ENCODE assay signal across 8 cellular contexts in the genomic region with DNA sequence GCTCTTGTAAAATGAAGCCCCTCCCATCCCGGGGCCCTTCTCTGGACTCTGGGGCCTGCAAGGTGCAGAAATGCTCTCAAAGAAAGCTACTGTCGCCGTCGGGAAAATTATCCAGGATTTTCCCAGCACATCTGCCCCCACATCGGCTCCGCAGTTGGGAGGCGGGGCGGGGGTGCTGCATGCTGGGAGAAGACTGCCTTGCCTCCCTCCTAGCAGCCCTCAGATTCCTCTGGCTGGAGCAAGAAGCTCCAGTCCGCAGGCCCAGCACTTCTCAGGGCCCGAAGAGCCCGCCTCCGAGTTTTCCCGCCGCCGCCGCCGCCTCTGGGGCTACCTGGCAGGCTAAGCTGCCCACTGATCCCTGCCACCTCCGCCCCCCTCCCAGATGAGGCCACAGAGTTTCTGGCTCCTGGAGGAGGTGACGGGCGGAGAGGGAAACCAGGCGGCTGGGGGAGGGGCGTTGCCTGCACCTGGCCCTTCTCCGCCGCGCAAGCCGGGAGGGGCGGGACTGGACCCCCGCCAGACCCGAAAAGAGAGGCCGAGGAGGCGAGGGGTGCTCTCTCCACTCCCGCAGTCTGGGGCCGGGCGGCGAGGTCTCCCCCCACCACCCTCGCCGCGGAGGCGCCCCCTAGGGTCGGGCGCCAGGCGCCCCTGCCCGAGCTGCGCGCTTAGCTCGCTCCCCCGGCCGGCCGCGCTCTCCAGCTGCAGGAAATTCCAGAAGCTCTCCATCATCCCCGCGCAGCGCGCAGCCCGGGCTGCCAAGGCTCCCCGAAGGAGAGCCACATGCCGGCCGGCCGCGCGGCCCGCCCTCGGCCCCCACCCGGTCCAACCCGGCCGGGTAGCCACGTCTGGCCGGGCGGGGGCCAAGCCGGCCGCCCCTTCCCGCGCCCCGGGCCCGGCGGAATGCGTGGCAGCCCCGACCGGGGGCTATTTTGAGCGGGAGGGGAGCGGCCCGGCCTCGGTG. TPM values are rescaled to one million over a fixed set of nuclear protein-coding genes. Genes with fewer than 3 reads are reported as not detected.
DNase-seq lines count a peak whose midpoint lies in the region; ATAC-seq, FAIRE-seq and TF ChIP-seq lines count a peak whose summit lies in the region.

No MANE protein-coding gene starts in this region.

- H2AFZ ChIP-seq in keratinocyte (ENCODE audit: control insufficient read depth, low read length): no peak overlapping the region

- H3K4me1 ChIP-seq in keratinocyte (ENCODE audit: control insufficient read depth, extremely low read depth, insufficient read depth, low read length): peaks cover 55% of the 10 kb centered on the region

- no peaks in the 10 kb centered on the region for H3K9me1 ChIP-seq in keratinocyte (ENCODE audit: control insufficient read depth, extremely low read depth, insufficient read depth, low read length)

- peak overlapping the region; percentile 30 for H3K27ac ChIP-seq in keratinocyte (ENCODE audit: control insufficient read depth, insufficient read depth, low read length)

- H3K4me3 Mint-ChIP-seq in stimulated activated effector memory CD8-positive, alpha-beta T cell treated with anti-CD3 and anti-CD28 coated beads, Interleukin-12 subunit alpha, Interleukin-12 subunit beta, amount 100 ng/mL, for 72 hours: no peak overlapping the region
- no peak overlapping the region for H3K4me3 Mint-ChIP-seq in T-helper 2 cell treated with Interferon-gamma antibody and Interleukin-4, amounts not matched to agents 5 μg/mL and 100 μg/mL, for 36 hours

- peak overlapping the region; percentile 6 for H3K27ac Mint-ChIP-seq in stimulated activated effector memory CD8-positive, alpha-beta T cell treated with anti-CD3 and anti-CD28 coated beads, Interleukin-12 subunit alpha, Interleukin-12 subunit beta, amount 100 ng/mL, for 72 hours
- H3K27ac Mint-ChIP-seq in T-helper 2 cell treated with Interferon-gamma antibody and Interleukin-4, amounts not matched to agents 5 μg/mL and 100 μg/mL, for 36 hours: no peak overlapping the region

- H3K4me3 ChIP-seq in bronchial epithelial cell (ENCODE audit: low read depth, low read length) (peak overlapping the region; percentile 7), keratinocyte (ENCODE audit: control insufficient read depth in 2 of 3, extremely low read depth in 1 of 3, insufficient read depth in 2 of 3, low read depth in 1 of 3, low read length in 3 of 3) (peak overlapping the region in 2 of 3 experiments; percentile 28 to 41)

- H3K9me3 ChIP-seq in keratinocyte (ENCODE audit: control insufficient read depth, low read depth, low read length): no peaks in the 10 kb centered on the region

- FAIRE-seq in bronchial epithelial cell (lab: Jason Lieb, UNC) (no peak), keratinocyte (lab: Jason Lieb, UNC) (no peak)

- no peaks in the 10 kb centered on the region for H4K20me1 ChIP-seq in keratinocyte (ENCODE audit: control insufficient read depth, extremely low read depth, insufficient read depth, low read length)

- H3K36me3 Mint-ChIP-seq in stimulated activated effector memory CD8-positive, alpha-beta T cell treated with anti-CD3 and anti-CD28 coated beads, Interleukin-12 subunit alpha, Interleukin-12 subunit beta, amount 100 ng/mL, for 72 hours: peaks cover 5% of the 10 kb centered on the region
- H3K36me3 Mint-ChIP-seq in T-helper 2 cell treated with Interferon-gamma antibody and Interleukin-4, amounts not matched to agents 5 μg/mL and 100 μg/mL, for 36 hours (ENCODE audit: low read depth): peaks cover 2% of the 10 kb centered on the region

- peak overlapping the region; percentile 65 for H3K4me2 ChIP-seq in keratinocyte (ENCODE audit: control insufficient read depth, extremely low read depth, insufficient read depth, low read depth, low read length)

- no peaks in the 10 kb centered on the region for H3K9me3 Mint-ChIP-seq in stimulated activated effector memory CD8-positive, alpha-beta T cell treated with anti-CD3 and anti-CD28 coated beads, Interleukin-12 subunit alpha, Interleukin-12 subunit beta, amount 100 ng/mL, for 72 hours
- no peaks in the 10 kb centered on the region for H3K9me3 Mint-ChIP-seq in T-helper 2 cell treated with Interferon-gamma antibody and Interleukin-4, amounts not matched to agents 5 μg/mL and 100 μg/mL, for 36 hours

- peak overlapping the region; percentile 43 for H3K9ac ChIP-seq in keratinocyte (ENCODE audit: control insufficient read depth, extremely low read depth, insufficient read depth, low read length)

- DNase-seq in COLO668 (lab: John Stamatoyannopoulos, UW; ENCODE audit: unreplicated experiment): peak; percentile 97
- peak; percentile 55 to 68 for DNase-seq in NCI-H187 (lab: John Stamatoyannopoulos, UW)
- peak; percentile 51 for DNase-seq in bronchial epithelial cell (ENCODE audit: low read depth)
- DNase-seq in keratinocyte (ENCODE audit: low read depth, low spot score): no peak
- no peak for DNase-seq in stimulated activated effector memory CD8-positive, alpha-beta T cell treated with anti-CD3 and anti-CD28 coated beads, Interleukin-12 subunit alpha, Interleukin-12 subunit beta, amount 100 ng/mL, for 72 hours (ENCODE audit: low spot score in 2 of 2)
- DNase-seq in superior temporal gyrus (ENCODE audit: extremely low spot score): no peak
- no peak for DNase-seq in cerebellar nuclear complex (lab: John Stamatoyannopoulos, UW)
- no peak for DNase-seq in T-helper 2 cell treated with Interferon-gamma antibody and Interleukin-4, amounts not matched to agents 5 μg/mL and 100 μg/mL, for 36 hours (ENCODE audit: low spot score)

- H3K27me3 Mint-ChIP-seq in T-helper 2 cell treated with Interferon-gamma antibody and Interleukin-4, amounts not matched to agents 5 μg/mL and 100 μg/mL, for 36 hours (ENCODE audit: low read depth): peaks cover 20% of the 10 kb centered on the region

- TF ChIP-seq CTCF in bronchial epithelial cell (IDR thresholded peaks at IDR 0.05; ENCODE audit: insufficient read depth, low read length, severe bottlenecking) (peak; percentile 28), keratinocyte (optimal IDR thresholded peaks at IDR 0.05 in 1 of 3, IDR thresholded peaks at IDR 0.05 in 1 of 3, conservative IDR thresholded peaks at IDR 0.05 in 1 of 3; ENCODE audit: extremely low read depth in 1 of 3, insufficient read depth in 2 of 3, low read length in 3 of 3) (no peak)

- H3K79me2 ChIP-seq in keratinocyte (ENCODE audit: control insufficient read depth, insufficient read depth, low read length): peaks cover 41% of the 10 kb centered on the region

- H3K27me3 ChIP-seq in bronchial epithelial cell (ENCODE audit: control insufficient read depth, insufficient read depth, low read length) (no peaks in the 10 kb centered on the region), keratinocyte (ENCODE audit: control insufficient read depth, extremely low read depth, insufficient read depth, low read length) (no peaks in the 10 kb centered on the region)

- peaks cover 44% of the 10 kb centered on the region for H3K4me1 Mint-ChIP-seq in stimulated activated effector memory CD8-positive, alpha-beta T cell treated with anti-CD3 and anti-CD28 coated beads, Interleukin-12 subunit alpha, Interleukin-12 subunit beta, amount 100 ng/mL, for 72 hours
- H3K4me1 Mint-ChIP-seq in T-helper 2 cell treated with Interferon-gamma antibody and Interleukin-4, amounts not matched to agents 5 μg/mL and 100 μg/mL, for 36 hours (ENCODE audit: low read depth): no peaks in the 10 kb centered on the region

- dilution Hi-C loops in keratinocyte (cut with MboI; ENCODE audit: extremely low pct_ligation_motif_present, low sequenced_read_pairs): loop anchor here (25.0 kb wide), 1 partner anchor 163 kb away; no protein-coding TSS in a partner anchor

- H3K36me3 ChIP-seq in bronchial epithelial cell (ENCODE audit: control insufficient read depth, insufficient read depth, low read length) (peaks cover 3% of the 10 kb centered on the region), keratinocyte (ENCODE audit: control insufficient read depth in 2 of 2, extremely low read depth in 1 of 2, insufficient read depth in 2 of 2, low read length in 2 of 2) (peaks cover 0 to 3% of the 10 kb centered on the region in 2 experiments)

- no peak for ATAC-seq in stimulated activated effector memory CD8-positive, alpha-beta T cell treated with anti-CD3 and anti-CD28 coated beads, Interleukin-12 subunit alpha, Interleukin-12 subunit beta, amount 100 ng/mL, for 72 hours

RNA-seq across cellular contexts. Expression of a gene that starts 28.8 kb away (rescaled TPM):
- 5.0 and 14.6 TPM in 2 replicates for total RNA-seq in bronchial epithelial cell
- 3.9 to 4.2 TPM (median 4.1 TPM) in 3 replicates for polyA plus RNA-seq in keratinocyte
- polyA plus RNA-seq in keratinocyte (2011; ENCODE audit: low read depth): 7.2 TPM
- polyA plus RNA-seq in keratinocyte (2011; cell fraction: cytosol; rRNA removed): 3.6 and 5.3 TPM in 2 replicates
- 24.5 and 32.9 TPM in 2 replicates for polyA plus RNA-seq in keratinocyte (2011; cell fraction: nucleus; rRNA removed)
- 13.6 and 18.7 TPM in 2 replicates for polyA plus RNA-seq in keratinocyte (2012; ENCODE audit: low replicate concordance)
- polyA minus RNA-seq in keratinocyte: 7.9 to 15.7 TPM (median 10.4 TPM) in 3 replicates
- polyA minus RNA-seq in keratinocyte (2011; cell fraction: cytosol; rRNA and poly(A)+ RNA removed): 8.8 TPM
- 19.1 and 26.2 TPM in 2 replicates for polyA minus RNA-seq in keratinocyte (2011; cell fraction: nucleus; rRNA and poly(A)+ RNA removed)

RNA-seq across cellular contexts. Expression of a gene that starts 59.8 kb away (rescaled TPM):
- 0.13 and 1.1 TPM in 2 replicates for total RNA-seq in bronchial epithelial cell
- 0.04 to 0.17 TPM in 2 of 3 replicates, not detected in the other for polyA plus RNA-seq in keratinocyte
- polyA plus RNA-seq in keratinocyte (2011; ENCODE audit: low read depth): 0.24 TPM
- 0.04 and 0.06 TPM in 2 replicates for polyA plus RNA-seq in keratinocyte (2011; cell fraction: cytosol; rRNA removed)
- not detected in 2 replicates for polyA plus RNA-seq in keratinocyte (2011; cell fraction: nucleus; rRNA removed)
- polyA plus RNA-seq in keratinocyte (2012; ENCODE audit: low replicate concordance): 0.06 TPM in 1 of 2 replicates, not detected in the other
- polyA minus RNA-seq in keratinocyte: not detected in 3 replicates
- polyA minus RNA-seq in keratinocyte (2011; cell fraction: cytosol; rRNA and poly(A)+ RNA removed): not detected
- not detected in 2 replicates for polyA minus RNA-seq in keratinocyte (2011; cell fraction: nucleus; rRNA and poly(A)+ RNA removed)

Comparison
In these comparisons a context has a peak if more than half of its experiments do, and no peak if none do; other contexts are left out.
1. DNase-seq: peak in COLO668 (single experiment), NCI-H187 (2 of 2) and bronchial epithelial cell (single experiment); none in keratinocyte (single experiment), stimulated activated effector memory CD8-positive, alpha-beta T cell treated with anti-CD3 and anti-CD28 coated beads, Interleukin-12 subunit alpha, Interleukin-12 subunit beta, amount 100 ng/mL, for 72 hours (0 of 2), superior temporal gyrus (single experiment), cerebellar nuclear complex (0 of 2) and T-helper 2 cell treated with Interferon-gamma antibody and Interleukin-4, amounts not matched to agents 5 μg/mL and 100 μg/mL, for 36 hours (single experiment).